ENCODE assay signal across 1 cellular context in genomic region chr1:25431495-25432363, GRCh38.
TF ChIP-seq lines count a peak whose summit lies in the region.

No MANE protein-coding gene starts in this region.

TF ChIP-seq in HepG2, 621 proteins besides CTCF, POLR2A, EP300 and RAD21 (continued from another document and continues in another):
- TF ChIP-seq, protein P1, sequence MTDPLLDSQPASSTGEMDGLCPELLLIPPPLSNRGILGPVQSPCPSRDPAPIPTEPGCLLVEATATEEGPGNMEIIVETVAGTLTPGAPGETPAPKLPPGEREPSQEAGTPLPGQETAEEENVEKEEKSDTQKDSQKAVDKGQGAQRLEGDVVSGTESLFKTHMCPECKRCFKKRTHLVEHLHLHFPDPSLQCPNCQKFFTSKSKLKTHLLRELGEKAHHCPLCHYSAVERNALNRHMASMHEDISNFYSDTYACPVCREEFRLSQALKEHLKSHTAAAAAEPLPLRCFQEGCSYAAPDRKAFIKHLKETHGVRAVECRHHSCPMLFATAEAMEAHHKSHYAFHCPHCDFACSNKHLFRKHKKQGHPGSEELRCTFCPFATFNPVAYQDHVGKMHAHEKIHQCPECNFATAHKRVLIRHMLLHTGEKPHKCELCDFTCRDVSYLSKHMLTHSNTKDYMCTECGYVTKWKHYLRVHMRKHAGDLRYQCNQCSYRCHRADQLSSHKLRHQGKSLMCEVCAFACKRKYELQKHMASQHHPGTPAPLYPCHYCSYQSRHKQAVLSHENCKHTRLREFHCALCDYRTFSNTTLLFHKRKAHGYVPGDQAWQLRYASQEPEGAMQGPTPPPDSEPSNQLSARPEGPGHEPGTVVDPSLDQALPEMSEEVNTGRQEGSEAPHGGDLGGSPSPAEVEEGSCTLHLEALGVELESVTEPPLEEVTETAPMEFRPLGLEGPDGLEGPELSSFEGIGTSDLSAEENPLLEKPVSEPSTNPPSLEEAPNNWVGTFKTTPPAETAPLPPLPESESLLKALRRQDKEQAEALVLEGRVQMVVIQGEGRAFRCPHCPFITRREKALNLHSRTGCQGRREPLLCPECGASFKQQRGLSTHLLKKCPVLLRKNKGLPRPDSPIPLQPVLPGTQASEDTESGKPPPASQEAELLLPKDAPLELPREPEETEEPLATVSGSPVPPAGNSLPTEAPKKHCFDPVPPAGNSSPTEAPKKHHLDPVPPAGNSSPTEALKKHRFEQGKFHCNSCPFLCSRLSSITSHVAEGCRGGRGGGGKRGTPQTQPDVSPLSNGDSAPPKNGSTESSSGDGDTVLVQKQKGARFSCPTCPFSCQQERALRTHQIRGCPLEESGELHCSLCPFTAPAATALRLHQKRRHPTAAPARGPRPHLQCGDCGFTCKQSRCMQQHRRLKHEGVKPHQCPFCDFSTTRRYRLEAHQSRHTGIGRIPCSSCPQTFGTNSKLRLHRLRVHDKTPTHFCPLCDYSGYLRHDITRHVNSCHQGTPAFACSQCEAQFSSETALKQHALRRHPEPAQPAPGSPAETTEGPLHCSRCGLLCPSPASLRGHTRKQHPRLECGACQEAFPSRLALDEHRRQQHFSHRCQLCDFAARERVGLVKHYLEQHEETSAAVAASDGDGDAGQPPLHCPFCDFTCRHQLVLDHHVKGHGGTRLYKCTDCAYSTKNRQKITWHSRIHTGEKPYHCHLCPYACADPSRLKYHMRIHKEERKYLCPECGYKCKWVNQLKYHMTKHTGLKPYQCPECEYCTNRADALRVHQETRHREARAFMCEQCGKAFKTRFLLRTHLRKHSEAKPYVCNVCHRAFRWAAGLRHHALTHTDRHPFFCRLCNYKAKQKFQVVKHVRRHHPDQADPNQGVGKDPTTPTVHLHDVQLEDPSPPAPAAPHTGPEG (CRISPR knock-in tag; IDR thresholded peaks at IDR 0.05) = 0 out of 2 replicates have a peak, but pooled peaks have one; percentile 9
- TF ChIP-seq TBX2 (CRISPR knock-in tag; IDR thresholded peaks at IDR 0.05; ENCODE audit: borderline replicate concordance) (no peak), MTA1 (CRISPR knock-in tag; IDR thresholded peaks at IDR 0.05; ENCODE audit: borderline replicate concordance) (no peak), ZNF136 (CRISPR knock-in tag; IDR thresholded peaks at IDR 0.05; ENCODE audit: low read depth) (no peak), EHMT2 (IDR thresholded peaks at IDR 0.05; ENCODE audit: borderline replicate concordance, low read depth, low read length) (no peak), PATZ1 (CRISPR knock-in tag; IDR thresholded peaks at IDR 0.05) (peak; percentile 29; the same call in 1 of the 2 replicates), CBX1 (IDR thresholded peaks at IDR 0.05; ENCODE audit: low read depth) (no peak), ZNF709 (CRISPR knock-in tag; IDR thresholded peaks at IDR 0.05) (no peak), ZNF639 (CRISPR knock-in tag; conservative IDR thresholded peaks at IDR 0.05) (no peak), ZNF652 (CRISPR knock-in tag; IDR thresholded peaks at IDR 0.05; ENCODE audit: borderline replicate concordance, low read depth) (no peak), MED13 (CRISPR knock-in tag; IDR thresholded peaks at IDR 0.05) (no peak), HNF1B (CRISPR knock-in tag; IDR thresholded peaks at IDR 0.05) (no peak), FLYWCH1 (CRISPR knock-in tag; IDR thresholded peaks at IDR 0.05) (no peak), FOXK1 (CRISPR knock-in tag; IDR thresholded peaks at IDR 0.05; ENCODE audit: borderline replicate concordance, low read depth) (peak; percentile 64; the same call in 1 of the 2 replicates), SATB2 (CRISPR knock-in tag; IDR thresholded peaks at IDR 0.05) (no peak), FOXO1 (CRISPR knock-in tag; IDR thresholded peaks at IDR 0.05) (no peak), AGO2 (optimal IDR thresholded peaks at IDR 0.05; ENCODE audit: low read depth, low read length) (no peak), ZNF790 (CRISPR knock-in tag; IDR thresholded peaks at IDR 0.05; ENCODE audit: borderline replicate concordance) (no peak), KAT2B (IDR thresholded peaks at IDR 0.05; ENCODE audit: borderline replicate concordance, low read depth, low read length) (no peak), ARNT2 (CRISPR knock-in tag; IDR thresholded peaks at IDR 0.05; ENCODE audit: low read depth) (no peak), FOXK2 (IDR thresholded peaks at IDR 0.05) (0 out of 2 replicates have a peak, but pooled peaks have one; percentile 50), POGK (CRISPR knock-in tag; conservative IDR thresholded peaks at IDR 0.05) (0 out of 2 replicates have a peak, but pooled peaks have one; percentile 12), ZNF460 (CRISPR knock-in tag; IDR thresholded peaks at IDR 0.05; ENCODE audit: borderline replicate concordance) (no peak), ZNF362 (CRISPR knock-in tag; IDR thresholded peaks at IDR 0.05; ENCODE audit: borderline replicate concordance) (no peak), MED1 (CRISPR knock-in tag; IDR thresholded peaks at IDR 0.05) (no peak), ZNF724P (CRISPR knock-in tag; IDR thresholded peaks at IDR 0.05; ENCODE audit: borderline replicate concordance) (no peak), ZFP91 (CRISPR knock-in tag; IDR thresholded peaks at IDR 0.05; ENCODE audit: borderline replicate concordance) (peak; percentile 37; the same call in 1 of the 2 replicates), HIVEP1 (CRISPR knock-in tag; IDR thresholded peaks at IDR 0.05) (no peak), CENPX (CRISPR knock-in tag; IDR thresholded peaks at IDR 0.05) (no peak), PHF5A (CRISPR knock-in tag; IDR thresholded peaks at IDR 0.05; ENCODE audit: low read depth, unreplicated experiment) (no peak), DMAP1 (CRISPR knock-in tag; IDR thresholded peaks at IDR 0.05) (no peak)
- TF ChIP-seq, protein P2, sequence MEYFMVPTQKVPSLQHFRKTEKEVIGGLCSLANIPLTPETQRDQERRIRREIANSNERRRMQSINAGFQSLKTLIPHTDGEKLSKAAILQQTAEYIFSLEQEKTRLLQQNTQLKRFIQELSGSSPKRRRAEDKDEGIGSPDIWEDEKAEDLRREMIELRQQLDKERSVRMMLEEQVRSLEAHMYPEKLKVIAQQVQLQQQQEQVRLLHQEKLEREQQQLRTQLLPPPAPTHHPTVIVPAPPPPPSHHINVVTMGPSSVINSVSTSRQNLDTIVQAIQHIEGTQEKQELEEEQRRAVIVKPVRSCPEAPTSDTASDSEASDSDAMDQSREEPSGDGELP (IDR thresholded peaks at IDR 0.05; ENCODE audit: borderline replicate concordance, low read depth) = peak; percentile 84
- TF ChIP-seq, protein P3, sequence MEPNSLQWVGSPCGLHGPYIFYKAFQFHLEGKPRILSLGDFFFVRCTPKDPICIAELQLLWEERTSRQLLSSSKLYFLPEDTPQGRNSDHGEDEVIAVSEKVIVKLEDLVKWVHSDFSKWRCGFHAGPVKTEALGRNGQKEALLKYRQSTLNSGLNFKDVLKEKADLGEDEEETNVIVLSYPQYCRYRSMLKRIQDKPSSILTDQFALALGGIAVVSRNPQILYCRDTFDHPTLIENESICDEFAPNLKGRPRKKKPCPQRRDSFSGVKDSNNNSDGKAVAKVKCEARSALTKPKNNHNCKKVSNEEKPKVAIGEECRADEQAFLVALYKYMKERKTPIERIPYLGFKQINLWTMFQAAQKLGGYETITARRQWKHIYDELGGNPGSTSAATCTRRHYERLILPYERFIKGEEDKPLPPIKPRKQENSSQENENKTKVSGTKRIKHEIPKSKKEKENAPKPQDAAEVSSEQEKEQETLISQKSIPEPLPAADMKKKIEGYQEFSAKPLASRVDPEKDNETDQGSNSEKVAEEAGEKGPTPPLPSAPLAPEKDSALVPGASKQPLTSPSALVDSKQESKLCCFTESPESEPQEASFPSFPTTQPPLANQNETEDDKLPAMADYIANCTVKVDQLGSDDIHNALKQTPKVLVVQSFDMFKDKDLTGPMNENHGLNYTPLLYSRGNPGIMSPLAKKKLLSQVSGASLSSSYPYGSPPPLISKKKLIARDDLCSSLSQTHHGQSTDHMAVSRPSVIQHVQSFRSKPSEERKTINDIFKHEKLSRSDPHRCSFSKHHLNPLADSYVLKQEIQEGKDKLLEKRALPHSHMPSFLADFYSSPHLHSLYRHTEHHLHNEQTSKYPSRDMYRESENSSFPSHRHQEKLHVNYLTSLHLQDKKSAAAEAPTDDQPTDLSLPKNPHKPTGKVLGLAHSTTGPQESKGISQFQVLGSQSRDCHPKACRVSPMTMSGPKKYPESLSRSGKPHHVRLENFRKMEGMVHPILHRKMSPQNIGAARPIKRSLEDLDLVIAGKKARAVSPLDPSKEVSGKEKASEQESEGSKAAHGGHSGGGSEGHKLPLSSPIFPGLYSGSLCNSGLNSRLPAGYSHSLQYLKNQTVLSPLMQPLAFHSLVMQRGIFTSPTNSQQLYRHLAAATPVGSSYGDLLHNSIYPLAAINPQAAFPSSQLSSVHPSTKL (CRISPR knock-in tag; IDR thresholded peaks at IDR 0.05) = no peak
- TF ChIP-seq, protein P4, sequence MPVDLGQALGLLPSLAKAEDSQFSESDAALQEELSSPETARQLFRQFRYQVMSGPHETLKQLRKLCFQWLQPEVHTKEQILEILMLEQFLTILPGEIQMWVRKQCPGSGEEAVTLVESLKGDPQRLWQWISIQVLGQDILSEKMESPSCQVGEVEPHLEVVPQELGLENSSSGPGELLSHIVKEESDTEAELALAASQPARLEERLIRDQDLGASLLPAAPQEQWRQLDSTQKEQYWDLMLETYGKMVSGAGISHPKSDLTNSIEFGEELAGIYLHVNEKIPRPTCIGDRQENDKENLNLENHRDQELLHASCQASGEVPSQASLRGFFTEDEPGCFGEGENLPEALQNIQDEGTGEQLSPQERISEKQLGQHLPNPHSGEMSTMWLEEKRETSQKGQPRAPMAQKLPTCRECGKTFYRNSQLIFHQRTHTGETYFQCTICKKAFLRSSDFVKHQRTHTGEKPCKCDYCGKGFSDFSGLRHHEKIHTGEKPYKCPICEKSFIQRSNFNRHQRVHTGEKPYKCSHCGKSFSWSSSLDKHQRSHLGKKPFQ (CRISPR knock-in tag; IDR thresholded peaks at IDR 0.05; ENCODE audit: insufficient replicate concordance) = no peak
- TF ChIP-seq, protein P5, sequence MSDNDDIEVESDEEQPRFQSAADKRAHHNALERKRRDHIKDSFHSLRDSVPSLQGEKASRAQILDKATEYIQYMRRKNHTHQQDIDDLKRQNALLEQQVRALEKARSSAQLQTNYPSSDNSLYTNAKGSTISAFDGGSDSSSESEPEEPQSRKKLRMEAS (IDR thresholded peaks at IDR 0.05) = no peak
